In the genomic region with DNA sequence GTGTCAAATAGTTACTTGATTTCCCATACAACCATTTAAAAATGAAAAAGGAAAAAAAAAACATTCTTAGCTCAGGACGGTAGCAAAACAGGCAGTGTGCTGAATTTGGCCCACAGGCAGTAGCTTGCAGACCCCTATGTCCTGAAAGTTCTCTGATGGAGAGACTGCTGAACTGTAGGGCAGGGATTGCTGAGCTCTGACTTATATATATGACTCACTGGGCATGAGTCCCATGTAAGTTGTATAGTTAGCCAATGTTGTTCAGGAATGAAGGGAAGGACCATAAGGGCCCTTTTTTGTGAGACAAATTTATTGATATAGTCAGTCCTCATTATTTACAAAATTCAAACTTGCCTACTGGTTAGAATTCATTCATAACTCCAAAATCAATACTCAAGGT, we compare ENCODE assay signal across 1 cellular context.
TF ChIP-seq lines count a peak whose summit lies in the region.

No MANE protein-coding gene starts in this region.

TF ChIP-seq in SK-N-SH, 30 proteins besides CTCF, POLR2A, EP300 and RAD21:
- TF ChIP-seq SMC3 (IDR thresholded peaks at IDR 0.05; ENCODE audit: low read depth, low read length) (no peak), NFIC (IDR thresholded peaks at IDR 0.05; ENCODE audit: borderline replicate concordance) (peak; percentile 57), JUND (IDR thresholded peaks at IDR 0.05) (peak; percentile 62), TCF12 (IDR thresholded peaks at IDR 0.05) (peak; percentile 24; the same call in 1 of the 2 replicates), NRF1 (IDR thresholded peaks at IDR 0.05; ENCODE audit: low read depth, low read length) (no peak), FOSL2 (IDR thresholded peaks at IDR 0.05; ENCODE audit: borderline replicate concordance, low read depth) (peak; percentile 66; the same call in 1 of the 2 replicates), ELF1 (IDR thresholded peaks at IDR 0.05) (no peak)
- TF ChIP-seq, protein P1, sequence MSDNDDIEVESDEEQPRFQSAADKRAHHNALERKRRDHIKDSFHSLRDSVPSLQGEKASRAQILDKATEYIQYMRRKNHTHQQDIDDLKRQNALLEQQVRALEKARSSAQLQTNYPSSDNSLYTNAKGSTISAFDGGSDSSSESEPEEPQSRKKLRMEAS (IDR thresholded peaks at IDR 0.05; ENCODE audit: low read depth) = no peak
- TF ChIP-seq, protein P2, sequence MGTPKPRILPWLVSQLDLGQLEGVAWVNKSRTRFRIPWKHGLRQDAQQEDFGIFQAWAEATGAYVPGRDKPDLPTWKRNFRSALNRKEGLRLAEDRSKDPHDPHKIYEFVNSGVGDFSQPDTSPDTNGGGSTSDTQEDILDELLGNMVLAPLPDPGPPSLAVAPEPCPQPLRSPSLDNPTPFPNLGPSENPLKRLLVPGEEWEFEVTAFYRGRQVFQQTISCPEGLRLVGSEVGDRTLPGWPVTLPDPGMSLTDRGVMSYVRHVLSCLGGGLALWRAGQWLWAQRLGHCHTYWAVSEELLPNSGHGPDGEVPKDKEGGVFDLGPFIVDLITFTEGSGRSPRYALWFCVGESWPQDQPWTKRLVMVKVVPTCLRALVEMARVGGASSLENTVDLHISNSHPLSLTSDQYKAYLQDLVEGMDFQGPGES (IDR thresholded peaks at IDR 0.05; ENCODE audit: low read depth, low read length) = no peak
